29 cellular contexts compared by ENCODE assay signal in the genomic region with DNA sequence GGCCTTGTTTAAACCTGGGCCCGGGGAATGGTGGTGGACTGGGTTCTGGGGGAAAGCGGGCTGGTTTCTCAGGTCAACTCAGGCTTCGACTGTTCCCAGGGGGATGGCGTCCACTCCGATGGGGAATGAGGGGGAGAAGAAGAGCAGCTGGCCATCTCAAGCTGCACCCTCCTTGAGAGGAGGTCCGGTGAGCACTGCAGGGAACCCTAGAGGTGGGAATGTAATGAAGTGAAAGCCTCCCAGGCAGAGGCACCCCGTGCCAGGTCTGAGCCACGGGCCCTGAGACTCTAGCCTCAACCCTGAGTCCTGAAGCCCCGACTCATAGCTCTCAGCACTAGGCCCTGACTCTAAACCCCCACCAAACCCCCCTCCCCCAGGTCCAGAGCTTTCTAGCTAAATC. TPM values are rescaled to one million over a fixed set of nuclear protein-coding genes. Genes with fewer than 3 reads are reported as not detected.
A peak's percentile ranks its signal among the peaks of the same experiment; 100 is the strongest.
DNase-seq lines count a peak whose midpoint lies in the region; ATAC-seq and TF ChIP-seq lines count a peak whose summit lies in the region.
"Had no signal": no experiment of that assay in that cellular context is flagged by ENCODE, and none has a peak within 500 bp of the region (broad histone marks: within the 10 kb centered on the region; RNA-seq: fewer than 3 reads in every experiment).

No MANE protein-coding gene starts in this region.

- H4K5ac ChIP-seq in IMR-90 (ENCODE audit: low read depth, low read length): no peak overlapping the region

- no peak overlapping the region for H3K14ac ChIP-seq in IMR-90 (replicated peaks; ENCODE audit: low read depth, low read length)

- H2BK120ac ChIP-seq in IMR-90 (ENCODE audit: low read depth, low read length): no peak overlapping the region

- peaks cover 3% of the 10 kb centered on the region; the same call in 1 of the 2 replicates for H3K4me1 ChIP-seq in IMR-90 (ENCODE audit: control insufficient read depth, insufficient read depth, low read length)
- peaks cover 10% of the 10 kb centered on the region for H3K4me1 ChIP-seq in psoas muscle

- H4K91ac ChIP-seq in IMR-90 (ENCODE audit: insufficient read depth, low read depth, low read length): no peak overlapping the region

- no peak overlapping the region for H4K8ac ChIP-seq in IMR-90 (ENCODE audit: low read depth in 2 of 2, low read length in 2 of 2)

- H3K36me3 ChIP-seq in IMR-90 (ENCODE audit: control insufficient read depth, insufficient read depth, low read length): peaks cover 13% of the 10 kb centered on the region
- peaks cover 0 to 24% of the 10 kb centered on the region in 2 donors for H3K36me3 ChIP-seq in psoas muscle (ENCODE audit: insufficient read depth in 1 of 2, low read depth in 1 of 2)
- H3K36me3 ChIP-seq: cardiac muscle cell, ovary had no signal

- H2BK15ac ChIP-seq in IMR-90 (ENCODE audit: low read depth, low read length): no peak overlapping the region

- H3K36me3 Mint-ChIP-seq in activated naive CD4-positive, alpha-beta T cell treated with anti-CD3 and anti-CD28 coated beads for 36 hours (ENCODE audit: low read depth): peaks cover 7% of the 10 kb centered on the region

- in situ Hi-C loops in IMR-90 (cut with MboI; ENCODE audit: low sequenced_read_pairs): no loop called here

- no peak overlapping the region for H3K56ac ChIP-seq in IMR-90 (ENCODE audit: extremely low read depth, insufficient read depth, low read length)

- no peak for DNase-seq in activated naive CD4-positive, alpha-beta T cell treated with anti-CD3 and anti-CD28 coated beads for 36 hours
- no peak for DNase-seq in activated naive CD4-positive, alpha-beta T cell (lab: John Stamatoyannopoulos, UW)
- DNase-seq in IMR-90 (no peak), dorsolateral prefrontal cortex (no peak), psoas muscle (no peak), HuH-7 (ENCODE audit: low spot score) (no peak), SIG-M5 treated with dmso at 0.1 percent for 504 hours (lab: John Stamatoyannopoulos, UW; ENCODE audit: unreplicated experiment) (no peak)
- DNase-seq: activated CD4-positive, alpha-beta memory T cell treated with anti-CD3 and anti-CD28 coated beads, Interleukin-2, amount 10 ng/mL, durations not matched to agents 7 days and 5 days; activated CD4-positive, CD25-positive, alpha-beta regulatory T cell treated with anti-CD3 and anti-CD28 coated beads, Interleukin-2, amount 50 U/mL, for 72 hours; activated CD8-positive, alpha-beta memory T cell treated with anti-CD3 and anti-CD28 coated beads, Interleukin-2, amount 50 U/mL, for 4 hours; aorta; CD8-positive, alpha-beta memory T cell; effector CD4-positive, alpha-beta T cell; H9; Karpas-422; left colon; NCI-H1436; NCI-H345; ovary; right cardiac atrium; spleen; stimulated activated CD8-positive, alpha-beta memory T cell treated with anti-CD3 and anti-CD28 coated beads, Interleukin-4, amount 100 ng/mL, for 48 hours; T-helper 17 cell had no signal

- ATAC-seq in IMR-90 (ENCODE audit: low read depth) (no peak), psoas muscle (no peak), GM18870 (IDR thresholded peaks at IDR 0.05; ENCODE audit: unreplicated experiment) (no peak)

- H3K27me3 ChIP-seq in IMR-90 (ENCODE audit: control insufficient read depth, insufficient read depth, low read length) (no peaks in the 10 kb centered on the region), dorsolateral prefrontal cortex (no peaks in the 10 kb centered on the region), psoas muscle (ENCODE audit: insufficient read depth in 3 of 3, low read length in 2 of 3) (no peaks in the 10 kb centered on the region)
- H3K27me3 ChIP-seq: cardiac muscle cell, ovary, spleen, tibial nerve had no signal

- H3K9me3 ChIP-seq in IMR-90 (ENCODE audit: control insufficient read depth, insufficient read depth, low read length) (no peaks in the 10 kb centered on the region), psoas muscle (no peaks in the 10 kb centered on the region)
- H3K9me3 ChIP-seq: ovary, spleen, tibial nerve had no signal

- CTCF ChIA-PET in activated naive CD4-positive, alpha-beta T cell treated with anti-CD3 and anti-CD28 coated beads for 36 hours (lab: Charles Lee): interaction anchor here (0.7 to 1.0 kb wide), 2 partner anchors 11 to 15 kb away, joined by 3 read pairs; no protein-coding TSS in a partner anchor
- CTCF ChIA-PET in IMR-90 (lab: Yijun Ruan, JAX): no interaction called here

- TF ChIP-seq CTCF in IMR-90 (conservative IDR thresholded peaks at IDR 0.05; ENCODE audit: low read depth, low read length) (no peak), dorsolateral prefrontal cortex (IDR thresholded peaks at IDR 0.05 in 54 of 56, conservative IDR thresholded peaks at IDR 0.05 in 2 of 56; ENCODE audit: low read depth in 1 of 56, partially characterized antibody in 56 of 56) (no peak), psoas muscle (IDR thresholded peaks at IDR 0.05) (no peak)

- 0 out of 2 replicates have a peak overlapping the region, but pooled peaks have one; percentile 11 for H2AK5ac ChIP-seq in IMR-90 (ENCODE audit: low read depth, low read length)

- BruUV-seq in IMR-90 (replicated peaks; lab: Mats Ljungman, UMichigan): no TSS peak

- peaks cover 9% of the 10 kb centered on the region for H3K9me1 ChIP-seq in IMR-90 (ENCODE audit: insufficient read depth, low read length)

- POLR2A ChIA-PET in IMR-90 (lab: Charles Lee; ENCODE audit: unreplicated experiment): no interaction called here

- peaks cover 22% of the 10 kb centered on the region for H3K4me1 Mint-ChIP-seq in activated naive CD4-positive, alpha-beta T cell treated with anti-CD3 and anti-CD28 coated beads for 36 hours (ENCODE audit: low read depth)
- H3K4me1 Mint-ChIP-seq: nephron had no signal

- TF ChIP-seq RAD21 in IMR-90 (IDR thresholded peaks at IDR 0.05; ENCODE audit: low read length): no peak

- peaks cover 7 to 25% of the 10 kb centered on the region in 2 experiments; a peak in 3 of 4 replicates for H3K79me1 ChIP-seq in IMR-90 (ENCODE audit: low read depth in 1 of 2, low read length in 2 of 2)

- H3K4me2 ChIP-seq in IMR-90 (ENCODE audit: low read depth, low read length): no peak overlapping the region

- peak overlapping the region; percentile 18 for H3K4me3 Mint-ChIP-seq in activated naive CD4-positive, alpha-beta T cell treated with anti-CD3 and anti-CD28 coated beads for 36 hours

- no peak overlapping the region for H3K9ac ChIP-seq in IMR-90 (ENCODE audit: low read depth, low read length)

- H2AK9ac ChIP-seq in IMR-90 (replicated peaks; ENCODE audit: low read depth, low read length, poor library complexity): peak overlapping the region; percentile 61

- no peak overlapping the region for H3K18ac ChIP-seq in IMR-90 (ENCODE audit: low read depth, low read length)

- no peak overlapping the region for H2AFZ ChIP-seq in IMR-90 (replicated peaks; ENCODE audit: low read length, poor library complexity)

- no peaks in the 10 kb centered on the region for H3K27me3 Mint-ChIP-seq in activated naive CD4-positive, alpha-beta T cell treated with anti-CD3 and anti-CD28 coated beads for 36 hours (ENCODE audit: low read depth)
- H3K27me3 Mint-ChIP-seq: activated naive CD4-positive, alpha-beta T cell treated with anti-CD3 and anti-CD28 coated beads, Interleukin-2, amount 50 U/mL, for 24 hours; T-helper 17 cell had no signal

- dilution Hi-C loops in IMR-90 (cut with HindIII; ENCODE audit: low sequenced_read_pairs, unreplicated experiment): no loop called here

- H3K4ac ChIP-seq in IMR-90 (ENCODE audit: low read depth, low read length): no peak overlapping the region

- no peaks in the 10 kb centered on the region; the same call in 1 of the 2 replicates for H4K20me1 ChIP-seq in IMR-90 (ENCODE audit: insufficient read depth, low read length)

- H3K27ac ChIP-seq in IMR-90 (ENCODE audit: insufficient read depth, low read length) (no peak overlapping the region), dorsolateral prefrontal cortex (peak overlapping the region in 16 of 59 donors; percentile 89 to 99 (median 97)), psoas muscle (no peak overlapping the region)
- H3K27ac ChIP-seq: cardiac muscle cell had no signal

- H2BK5ac ChIP-seq in IMR-90 (ENCODE audit: low read depth, low read length, poor library complexity, severe bottlenecking): no peak overlapping the region

- intact Hi-C loops in activated naive CD4-positive, alpha-beta T cell treated with anti-CD3 and anti-CD28 coated beads for 36 hours (cut with micrococcal nuclease): loop anchor here (5.0 kb wide), 1 partner anchor 158 kb away; a partner anchor contains a TSS
- intact Hi-C loops in IMR-90 (cut with micrococcal nuclease): loop anchor here (2.0 to 5.0 kb wide), 2 partner anchors 27 to 42 kb away; a partner anchor contains a TSS
- intact Hi-C loops in dorsolateral prefrontal cortex (cut with DNase I): loop anchor here (2.0 to 5.0 kb wide), 3 partner anchors 47 to 108 kb away; a partner anchor contains a TSS
- intact Hi-C loops in psoas muscle (cut with DNase I): loop anchor here (5.0 kb wide), 3 partner anchors 47 to 143 kb away; a partner anchor contains a TSS

- H3K4me3 ChIP-seq in IMR-90 (ENCODE audit: insufficient read depth, low read depth, low read length): no peak overlapping the region
- H3K4me3 ChIP-seq in dorsolateral prefrontal cortex: peak overlapping the region in 41 of 59 donors; percentile 67 to 100 (median 97)
- peak overlapping the region; percentile 95 for H3K4me3 ChIP-seq in psoas muscle
- H3K4me3 ChIP-seq: cardiac muscle cell, ovary had no signal

- no peak overlapping the region for H2BK20ac ChIP-seq in IMR-90 (ENCODE audit: low read depth, low read length)

- no peaks in the 10 kb centered on the region for H3K9me3 Mint-ChIP-seq in activated naive CD4-positive, alpha-beta T cell treated with anti-CD3 and anti-CD28 coated beads for 36 hours
- H3K9me3 Mint-ChIP-seq: activated CD4-positive, alpha-beta memory T cell treated with anti-CD3 and anti-CD28 coated beads, Interleukin-2, amount 10 ng/mL, durations not matched to agents 7 days and 5 days; activated naive CD4-positive, alpha-beta T cell treated with anti-CD3 and anti-CD28 coated beads, Interleukin-2, amount 50 U/mL, for 24 hours; activated T-helper 1 cell treated with anti-CD3 and anti-CD28 coated beads, Interleukin-12 subunit alpha, Interleukin-12 subunit beta, Interleukin-2, Interleukin-4 antibody, amounts not matched to agents 30 ng/mL and 10 ng/mL and 1 ng/mL, durations not matched to agents 14 hours and 24 hours and 36 hours; CD8-positive, alpha-beta memory T cell; H9; nephron had no signal

- WGBS in IMR-90 (ENCODE audit: extremely low coverage in 2 of 2, insufficient read length in 1 of 2), 2 experiments: 93% methylated on average over 5 of the region's 9 CpGs; no CpG with 5 or more reads in 1 of the 2 experiments
- 77 to 82% (median 77%) methylated on average over 8 to 9 of the region's 9 CpGs for WGBS in psoas muscle, 3 donors

- H3K23ac ChIP-seq in IMR-90 (ENCODE audit: low read depth, low read length): no peak overlapping the region

- H3K27ac Mint-ChIP-seq in activated naive CD4-positive, alpha-beta T cell treated with anti-CD3 and anti-CD28 coated beads for 36 hours: no peak overlapping the region

- no peak for TF ChIP-seq POLR2A in IMR-90 (IDR thresholded peaks at IDR 0.05; ENCODE audit: low read depth, low read length)

RNA-seq across cellular contexts. Expression of a gene that starts 1.2 kb away (rescaled TPM):
- total RNA-seq in activated naive CD4-positive, alpha-beta T cell treated with anti-CD3 and anti-CD28 coated beads for 36 hours: 10 to 100 TPM; 29.0 to 31.0 TPM
- total RNA-seq in IMR-90 (2012; rRNA removed): 47.1 and 48.3 TPM in 2 replicates
- 100 and 111 TPM in 2 replicates for polyA plus RNA-seq in IMR-90 (2012; rRNA removed)
- 116 and 168 TPM in 2 replicates for polyA plus RNA-seq in IMR-90 (2012; cell fraction: cytosol; rRNA removed)
- 48.4 and 91.2 TPM in 2 replicates for polyA plus RNA-seq in IMR-90 (2012; cell fraction: nucleus; rRNA removed; ENCODE audit: low replicate concordance)
- 100 to 1,000 TPM in 36 of 120 experiments, 10 to 100 TPM in 84; 63.9 to 118 (median 94.7) TPM for total RNA-seq in dorsolateral prefrontal cortex
- 10 to 100 TPM; 24.7 to 36.4 (median 32.3) TPM for total RNA-seq in psoas muscle
- polyA plus RNA-seq in psoas muscle: 10 to 100 TPM; 33.3 to 54.3 (median 38.5) TPM

RNA-seq across cellular contexts. Expression of a gene that starts 35.1 kb away (rescaled TPM):
- under 1 TPM; 0.30 to 0.31 TPM for total RNA-seq in activated naive CD4-positive, alpha-beta T cell treated with anti-CD3 and anti-CD28 coated beads for 36 hours
- total RNA-seq in IMR-90 (2012; rRNA removed) (0.72 and 0.83 TPM in 2 replicates), dorsolateral prefrontal cortex (100 to 1,000 TPM in 106 of 120 experiments, 10 to 100 TPM in 14; 57.0 to 207 (median 139) TPM), psoas muscle (under 1 TPM; 0.17 to 0.86 (median 0.34) TPM)
- polyA plus RNA-seq in IMR-90 (2012; rRNA removed) (10.0 and 10.5 TPM in 2 replicates), psoas muscle (under 1 TPM; 0.05 to 0.23 (median 0.11) TPM)
- polyA plus RNA-seq in IMR-90 (2012; cell fraction: cytosol; rRNA removed): 8.2 and 18.4 TPM in 2 replicates
- polyA plus RNA-seq in IMR-90 (2012; cell fraction: nucleus; rRNA removed; ENCODE audit: low replicate concordance): 5.8 and 12.6 TPM in 2 replicates
- total RNA-seq: T-helper 17 cell had no signal
- polyA plus RNA-seq: CD8-positive, alpha-beta memory T cell had no signal

RNA-seq across cellular contexts. Expression of a gene that starts 36.1 kb away (rescaled TPM):
- total RNA-seq in activated naive CD4-positive, alpha-beta T cell treated with anti-CD3 and anti-CD28 coated beads for 36 hours: 1 to 10 TPM; 1.3 to 1.7 TPM
- total RNA-seq in IMR-90 (2012; rRNA removed) (4.1 and 4.2 TPM in 2 replicates), dorsolateral prefrontal cortex (100 to 1,000 TPM in 28 of 120 experiments, 10 to 100 TPM in 92; 60.7 to 127 (median 92.5) TPM), psoas muscle (under 1 TPM in 2 of 4 donors, not detected in 2; 0.17 to 0.23 TPM)
- polyA plus RNA-seq in IMR-90 (2012; rRNA removed) (14.5 and 15.7 TPM in 2 replicates), psoas muscle (under 1 TPM in 2 of 3 donors, not detected in 1; 0.04 to 0.12 TPM)
- polyA plus RNA-seq in IMR-90 (2012; cell fraction: cytosol; rRNA removed): 11.4 and 18.3 TPM in 2 replicates
- 7.8 and 18.8 TPM in 2 replicates for polyA plus RNA-seq in IMR-90 (2012; cell fraction: nucleus; rRNA removed; ENCODE audit: low replicate concordance)
- total RNA-seq: T-helper 17 cell had no signal
- polyA plus RNA-seq: CD8-positive, alpha-beta memory T cell had no signal

RNA-seq across cellular contexts. Expression of a gene that starts 43.9 kb away (rescaled TPM):
- 10 to 100 TPM; 84.1 to 86.9 TPM for total RNA-seq in activated naive CD4-positive, alpha-beta T cell treated with anti-CD3 and anti-CD28 coated beads for 36 hours
- total RNA-seq in IMR-90 (2012; rRNA removed): 221 and 319 TPM in 2 replicates
- polyA plus RNA-seq in IMR-90 (2012; rRNA removed): 204 and 231 TPM in 2 replicates
- polyA plus RNA-seq in IMR-90 (2012; cell fraction: cytosol; rRNA removed): 95.3 and 159 TPM in 2 replicates
- polyA plus RNA-seq in IMR-90 (2012; cell fraction: nucleus; rRNA removed; ENCODE audit: low replicate concordance): 358 and 633 TPM in 2 replicates
- total RNA-seq in dorsolateral prefrontal cortex: 10 to 100 TPM; 16.4 to 85.7 (median 36.1) TPM
- 10 to 100 TPM; 27.9 to 75.9 (median 51.6) TPM for total RNA-seq in psoas muscle
- polyA plus RNA-seq in psoas muscle: 10 to 100 TPM; 17.6 to 34.3 (median 34.1) TPM

RNA-seq across cellular contexts. Expression of a gene that starts 48.3 kb away (rescaled TPM):
- total RNA-seq in activated naive CD4-positive, alpha-beta T cell treated with anti-CD3 and anti-CD28 coated beads for 36 hours: 10 to 100 TPM; 16.9 to 19.3 TPM
- total RNA-seq in IMR-90 (2012; rRNA removed) (10.6 and 15.3 TPM in 2 replicates), dorsolateral prefrontal cortex (10 to 100 TPM; 16.6 to 44.6 (median 24.7) TPM), psoas muscle (10 to 100 TPM in 3 of 4 donors, 1 to 10 TPM in 1; 9.4 to 14.2 (median 11.0) TPM)
- polyA plus RNA-seq in IMR-90 (2012; rRNA removed) (22.1 and 26.4 TPM in 2 replicates), psoas muscle (10 to 100 TPM; 19.8 to 36.8 (median 35.5) TPM)
- 21.9 and 41.0 TPM in 2 replicates for polyA plus RNA-seq in IMR-90 (2012; cell fraction: cytosol; rRNA removed)
- 159 and 162 TPM in 2 replicates for polyA plus RNA-seq in IMR-90 (2012; cell fraction: nucleus; rRNA removed; ENCODE audit: low replicate concordance)

Comparison
In these comparisons a context has a peak if more than half of its experiments do, and no peak if none do; other contexts are left out.
1. RNA of a gene that starts 35.1 kb away (total RNA-seq): 57.0 to 207 TPM in dorsolateral prefrontal cortex; 0.72 to 0.83 TPM in IMR-90, 0.17 to 0.86 TPM in psoas muscle and 0.30 to 0.31 TPM in activated naive CD4-positive, alpha-beta T cell treated with anti-CD3 and anti-CD28 coated beads for 36 hours; every median in the first group is over 10 times any median in the second.
2. RNA of a gene that starts 36.1 kb away (total RNA-seq): 60.7 to 127 TPM in dorsolateral prefrontal cortex; 4.1 to 4.2 TPM in IMR-90, 1.3 to 1.7 TPM in activated naive CD4-positive, alpha-beta T cell treated with anti-CD3 and anti-CD28 coated beads for 36 hours and 0.17 to 0.23 TPM in psoas muscle; every median in the first group is over 10 times any median in the second.